In genomic region chr1:76901158-76901767, GRCh38 we compare ENCODE assay signal across 9 cellular contexts. TPM values are rescaled to one million over a fixed set of nuclear protein-coding genes. Genes with fewer than 3 reads are reported as not detected.
DNase-seq lines count a peak whose midpoint lies in the region; ATAC-seq, FAIRE-seq and TF ChIP-seq lines count a peak whose summit lies in the region.
"Had no signal": no experiment of that assay in that cellular context is flagged by ENCODE, and none has a peak within 500 bp of the region (broad histone marks: within the 10 kb centered on the region; RNA-seq: fewer than 3 reads in every experiment).

No MANE protein-coding gene starts in this region.

- H4K20me1 ChIP-seq in GM12878 (ENCODE audit: control insufficient read depth, insufficient read depth) = no peaks in the 10 kb centered on the region

- H3K27ac ChIP-seq in GM12878 (ENCODE audit: control insufficient read depth, insufficient read depth) (no peak overlapping the region), testis (no peak overlapping the region)

- no peak overlapping the region for H3K4me2 ChIP-seq in GM12878 (ENCODE audit: control insufficient read depth, insufficient read depth)

- SMC1A ChIA-PET in GM12878 (lab: Charles Lee; ENCODE audit: uncharacterized antibody, unreplicated experiment) = interaction anchor here (1.9 kb wide), 1 partner anchor 129 kb away, joined by 11 read pairs; no protein-coding TSS in a partner anchor

- in situ Hi-C loops in GM12878 (cut with MboI) = no loop called here

- H3K9ac ChIP-seq in NT2/D1 (ENCODE audit: insufficient read length, low read depth) (no peak overlapping the region), GM12878 (ENCODE audit: control insufficient read depth, insufficient read depth, low read length) (no peak overlapping the region)

- peak; percentile 71 for TF ChIP-seq RAD21 in GM12878 (IDR thresholded peaks at IDR 0.05; ENCODE audit: insufficient read depth, low read depth, low read length)

- H3K9me3 ChIP-seq in NT2/D1 (ENCODE audit: insufficient read depth, low read length) = peaks cover 5% of the 10 kb centered on the region; the same call in 1 of the 2 replicates
- H3K9me3 ChIP-seq in GM12878 (replicated peaks; ENCODE audit: control insufficient read depth, insufficient read depth, low read length) = no peaks in the 10 kb centered on the region
- H3K9me3 ChIP-seq in testis = no peaks in the 10 kb centered on the region

- H3K4me3 ChIP-seq in NT2/D1 (ENCODE audit: insufficient read length, low read depth) = no peak overlapping the region
- no peak overlapping the region for H3K4me3 ChIP-seq in GM12878
- H3K4me3 ChIP-seq in testis = no peak overlapping the region

- TF ChIP-seq CTCF in GM12878 (IDR thresholded peaks at IDR 0.05 in 2 of 3, conservative IDR thresholded peaks at IDR 0.05 in 1 of 3; ENCODE audit: control insufficient read depth in 2 of 3, extremely low read depth in 1 of 3, insufficient read depth in 1 of 3, low read depth in 3 of 3, low read length in 3 of 3) (peak; percentile 72 to 80 (median 78)), testis (IDR thresholded peaks at IDR 0.05) (peak; percentile 11 to 66 (median 42))

- intact Hi-C loops in GM12878 (cut with micrococcal nuclease; ENCODE audit: unreplicated experiment) (loop anchor here (1.0 to 5.0 kb wide), 2 partner anchors 225 to 241 kb away; no protein-coding TSS in a partner anchor), testis (cut with DNase I; ENCODE audit: low total_unique reads) (no loop called here)

- CTCF ChIA-PET in GM12878 (lab: Yijun Ruan, JAX) = interaction anchor here (1.0 to 1.2 kb wide), 3 partner anchors 35 to 225 kb away, joined by 3 to 6 read pairs (median 4); no protein-coding TSS in a partner anchor

- no peaks in the 10 kb centered on the region for H3K27me3 ChIP-seq in NT2/D1 (ENCODE audit: insufficient read depth, insufficient read length)
- no peaks in the 10 kb centered on the region for H3K27me3 ChIP-seq in GM12878 (replicated peaks in 1 of 2; ENCODE audit: control insufficient read depth in 2 of 2, insufficient read depth in 2 of 2, low read length in 1 of 2)
- H3K27me3 ChIP-seq in testis = no peaks in the 10 kb centered on the region

- WGBS in GM12878 (ENCODE audit: insufficient coverage, insufficient replicate concordance, low lambda C conversion rate, missing lambda C conversion rate) = 20% methylated on average over 2 of the region's 2 CpGs
- WGBS in testis, 2 donors = 88 to 93% methylated on average over 2 of the region's 2 CpGs

- POLR2A ChIA-PET in GM12878 (lab: Charles Lee) = no interaction called here

- TF ChIP-seq POLR2A in GM12878 (IDR thresholded peaks at IDR 0.05; ENCODE audit: low read depth, low read length) (no peak), testis (IDR thresholded peaks at IDR 0.05) (no peak)

- ATAC-seq in GM21447 (IDR thresholded peaks at IDR 0.05; ENCODE audit: unreplicated experiment) = peak; percentile 89
- ATAC-seq in HG03565 (IDR thresholded peaks at IDR 0.05; ENCODE audit: unreplicated experiment) = peak; percentile 98
- peak; percentile 99 for ATAC-seq in GM12878

- H3K4me1 ChIP-seq in NT2/D1 (ENCODE audit: insufficient read depth, insufficient read length) (no peaks in the 10 kb centered on the region), GM12878 (ENCODE audit: control insufficient read depth, insufficient read depth, low read length) (no peaks in the 10 kb centered on the region), testis (no peaks in the 10 kb centered on the region)

- no peak for TF ChIP-seq EP300 in GM12878 (IDR thresholded peaks at IDR 0.05; ENCODE audit: borderline replicate concordance in 1 of 2, control insufficient read depth in 1 of 2, low read depth in 2 of 2, low read length in 2 of 2)

- DNase-seq in activated CD4-positive, alpha-beta T cell treated with anti-CD3 and anti-CD28 coated beads for 24 hours (ENCODE audit: low read depth in 2 of 2) = peak; percentile 6 to 15
- DNase-seq in activated CD4-positive, alpha-beta T cell treated with anti-CD3 and anti-CD28 coated beads, Interleukin-2, amount 50 U/mL, for 4 hours = no peak
- DNase-seq in NT2/D1 (ENCODE audit: low read depth, low spot score) (peak; percentile 77), GM12878 (ENCODE audit: low read depth, low spot score) (peak; percentile 9), left kidney (ENCODE audit: low read depth, low spot score) (peak; percentile 68), testis (peak; percentile 68)

- H3K36me3 ChIP-seq in NT2/D1 (ENCODE audit: insufficient read depth, insufficient read length, low read length) (no peaks in the 10 kb centered on the region), GM12878 (ENCODE audit: control insufficient read depth in 2 of 2, insufficient read depth in 2 of 2, low read length in 1 of 2) (no peaks in the 10 kb centered on the region), testis (ENCODE audit: low read depth, missing control alignments) (no peaks in the 10 kb centered on the region)

- FAIRE-seq in GM12878 (lab: Jason Lieb, UNC) = peak; percentile 81

- BruUV-seq in GM12878 (replicated peaks; lab: Mats Ljungman, UMichigan) = no TSS peak

- H3K79me2 ChIP-seq in GM12878 (ENCODE audit: control insufficient read depth, insufficient read depth, low read length) = no peaks in the 10 kb centered on the region

- no peak overlapping the region for H2AFZ ChIP-seq in GM12878 (ENCODE audit: control insufficient read depth, low read depth, low read length)

- RAD21 ChIA-PET in GM12878 (lab: Charles Lee; ENCODE audit: unreplicated experiment) = interaction anchor here (0.8 to 1.5 kb wide), 4 partner anchors 37 to 224 kb away, joined by 3 to 6 read pairs (median 4); no protein-coding TSS in a partner anchor

TF ChIP-seq in GM12878, 131 proteins besides CTCF, POLR2A, EP300 and RAD21:
- TF ChIP-seq BACH1 (IDR thresholded peaks at IDR 0.05; ENCODE audit: borderline replicate concordance) = no peak
- TF ChIP-seq SMARCA5 (IDR thresholded peaks at IDR 0.05) = peak; percentile 78; the same call in 1 of the 2 replicates
- 0 out of 2 replicates have a peak, but pooled peaks have one; percentile 46 for TF ChIP-seq YY1 (IDR thresholded peaks at IDR 0.05; ENCODE audit: low read depth, low read length)
- no peak for TF ChIP-seq CEBPB (IDR thresholded peaks at IDR 0.05; ENCODE audit: borderline replicate concordance in 1 of 2, low read depth in 2 of 2, low read length in 2 of 2)
- peak; percentile 75; the same call in 1 of the 2 replicates for TF ChIP-seq SMC3 (IDR thresholded peaks at IDR 0.05; ENCODE audit: borderline replicate concordance, low read length)
- 0 out of 2 replicates have a peak, but pooled peaks have one; percentile 37 for TF ChIP-seq RB1 (IDR thresholded peaks at IDR 0.05; ENCODE audit: borderline replicate concordance)

RNA-seq across cellular contexts. Expression of gene ST6GALNAC5, which starts 34.0 kb away (rescaled TPM):
- total RNA-seq in GM12878 (2013; cell fraction: nucleolus; rRNA removed) = not detected in 2 replicates
- under 0.01 and 0.44 TPM in 2 replicates for total RNA-seq in GM12878 (2014; rRNA removed)
- 0.09 TPM in 1 of 2 replicates, not detected in the other for total RNA-seq in GM12878 (2014; rRNA removed; fragmentation: Illumina TruSeq; extraction: Trizol)
- 0.13 TPM in 1 of 2 replicates, not detected in the other for total RNA-seq in GM12878 (2021)
- polyA plus RNA-seq in GM12878 (2011; ENCODE audit: low read depth) = not detected
- polyA plus RNA-seq in GM12878 (2011; rRNA removed) = 1.2 and 1.8 TPM in 2 replicates
- 1.6 and 3.1 TPM in 2 replicates for polyA plus RNA-seq in GM12878 (2011; cell fraction: cytosol; rRNA removed)
- 3.0 and 3.8 TPM in 2 replicates for polyA plus RNA-seq in GM12878 (2011; cell fraction: nucleus; rRNA removed)
- not detected in 2 replicates for polyA plus RNA-seq in GM12878 (2012)
- 0.08 TPM in 1 of 2 replicates, not detected in the other for polyA plus RNA-seq in GM12878 (2014; fragmentation: Illumina TruSeq; extraction: Trizol)
- not detected for polyA plus RNA-seq in GM12878 (2014; fragmentation: Nextera tagmentation; extraction: Ambion mirVana)
- 0.01 TPM in 1 of 2 replicates, not detected in the other for polyA plus RNA-seq in GM12878 (2014; rRNA removed)
- polyA plus RNA-seq in GM12878 (2016; fragmentation: Nextera tagmentation; extraction: Ambion mirVana) = not detected
- polyA minus RNA-seq in GM12878 (2011; rRNA and poly(A)+ RNA removed) = 2.0 and 6.1 TPM in 2 replicates
- polyA minus RNA-seq in GM12878 (2011; cell fraction: cytosol; rRNA and poly(A)+ RNA removed) = 1.1 and 1.5 TPM in 2 replicates
- polyA minus RNA-seq in GM12878 (2011; cell fraction: nucleus; rRNA and poly(A)+ RNA removed) = 7.0 and 12.2 TPM in 2 replicates
- total RNA-seq in testis = 10 to 100 TPM; 11.1 to 26.6 TPM
- polyA plus RNA-seq in testis (ENCODE audit: insufficient read depth, low read depth, low replicate concordance) = 3.1 TPM
- total RNA-seq: dermis microvascular lymphatic vessel endothelial cell had no signal

Comparison
In these comparisons a context has a peak if more than half of its experiments do, and no peak if none do; other contexts are left out.
1. DNase-seq: peak in activated CD4-positive, alpha-beta T cell treated with anti-CD3 and anti-CD28 coated beads for 24 hours (2 of 2), NT2/D1 (single experiment), GM12878 (single experiment), left kidney (single experiment) and testis (single experiment); none in activated CD4-positive, alpha-beta T cell treated with anti-CD3 and anti-CD28 coated beads, Interleukin-2, amount 50 U/mL, for 4 hours (0 of 2).
2. RNA of gene ST6GALNAC5, which starts 34.0 kb away (total RNA-seq): 11.1 to 26.6 TPM in testis; under 0.01 to 0.44 TPM in GM12878; every median in the first group is over 4 times any median in the second.
3. Peak in every context shown above with its lines, with median percentiles within 50 percentile points of each other: ATAC-seq.